ENCODE assay signal across 9 cellular contexts in the genomic region with DNA sequence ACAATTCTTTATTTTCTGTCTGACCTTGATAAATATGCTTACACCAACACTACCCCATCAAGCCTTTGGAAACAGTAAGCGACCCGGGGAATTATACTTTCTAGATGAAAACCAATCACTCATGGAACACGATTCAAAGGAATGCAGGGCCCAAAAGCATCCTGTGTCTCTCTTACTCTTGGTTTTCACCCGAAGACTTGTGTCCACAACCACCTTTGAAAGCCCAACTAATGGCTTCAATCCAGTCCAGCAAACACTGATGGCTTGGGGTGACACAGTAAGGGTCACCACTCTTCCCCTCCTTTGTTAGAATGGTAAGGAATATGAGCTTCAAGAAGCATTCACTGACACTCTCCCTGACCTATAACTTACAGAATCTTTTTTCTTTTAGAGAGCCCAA. TPM values are rescaled to one million over a fixed set of nuclear protein-coding genes. Genes with fewer than 3 reads are reported as not detected.
DNase-seq lines count a peak whose midpoint lies in the region; ATAC-seq and TF ChIP-seq lines count a peak whose summit lies in the region.
"Had no signal": no experiment of that assay in that cellular context is flagged by ENCODE, and none has a peak within 500 bp of the region (broad histone marks: within the 10 kb centered on the region; RNA-seq: fewer than 3 reads in every experiment).

No MANE protein-coding gene starts in this region.

- H3K79me2 ChIP-seq in smooth muscle cell (ENCODE audit: low read depth), result peaks cover 38% of the 10 kb centered on the region

- H3K27ac Mint-ChIP-seq in activated CD4-positive, alpha-beta T cell treated with anti-CD3 and anti-CD28 coated beads for 36 hours, result peak overlapping the region; percentile 87

- H2AFZ ChIP-seq in smooth muscle cell (ENCODE audit: low read depth), result peak overlapping the region; percentile 34

- peaks cover 29% of the 10 kb centered on the region for H3K4me1 Mint-ChIP-seq in activated CD4-positive, alpha-beta T cell treated with anti-CD3 and anti-CD28 coated beads for 36 hours

- intact Hi-C loops in activated CD4-positive, alpha-beta T cell treated with anti-CD3 and anti-CD28 coated beads for 36 hours (cut with DNase I, micrococcal nuclease), result loop anchor here (2.0 to 10.0 kb wide), 5 partner anchors 86 to 1018 kb away; a partner anchor contains a TSS
- intact Hi-C loops in sciatic nerve (cut with DNase I), result no loop called here

- CTCF ChIA-PET in activated CD4-positive, alpha-beta T cell treated with anti-CD3 and anti-CD28 coated beads for 36 hours (lab: Charles Lee), result interaction anchor here (0.9 to 1.1 kb wide), 3 partner anchors 8 to 91 kb away, joined by 3 read pairs; no protein-coding TSS in a partner anchor

- peaks cover 23% of the 10 kb centered on the region for H3K4me1 ChIP-seq in smooth muscle cell (ENCODE audit: low read depth)

- H3K36me3 Mint-ChIP-seq in activated CD4-positive, alpha-beta T cell treated with anti-CD3 and anti-CD28 coated beads for 36 hours (ENCODE audit: low read depth), result peaks cover 15% of the 10 kb centered on the region

- H3K9me3 ChIP-seq in smooth muscle cell (replicated peaks; ENCODE audit: low read depth), result no peaks in the 10 kb centered on the region

- H3K27ac ChIP-seq in VCaP (peak overlapping the region; percentile 98), smooth muscle cell (ENCODE audit: low read depth) (no peak overlapping the region)

- H3K36me3 ChIP-seq in smooth muscle cell (ENCODE audit: low read depth), result no peaks in the 10 kb centered on the region

- TF ChIP-seq CTCF in VCaP (conservative IDR thresholded peaks at IDR 0.05) (no peak), fibroblast of villous mesenchyme (IDR thresholded peaks at IDR 0.05; ENCODE audit: insufficient read depth, low read depth, low read length) (no peak), smooth muscle cell (IDR thresholded peaks at IDR 0.05; ENCODE audit: borderline replicate concordance, insufficient read depth, poor library complexity, severe bottlenecking) (no peak)

- H3K27me3 ChIP-seq in smooth muscle cell (ENCODE audit: low read depth), result no peaks in the 10 kb centered on the region

- H3F3A ChIP-seq in smooth muscle cell (ENCODE audit: low read depth), result no peaks in the 10 kb centered on the region

- no peak for DNase-seq in activated CD4-positive, alpha-beta T cell treated with anti-CD3 and anti-CD28 coated beads for 36 hours
- DNase-seq in activated CD4-positive, alpha-beta T cell treated with anti-CD3 and anti-CD28 coated beads for 1 hour, result no peak
- DNase-seq in fibroblast of villous mesenchyme (ENCODE audit: low read depth) (no peak), smooth muscle cell (lab: John Stamatoyannopoulos, UW; ENCODE audit: unreplicated experiment) (no peak), NOMO-1 treated with dmso at 0.1 percent for 144 hours (lab: John Stamatoyannopoulos, UW; ENCODE audit: unreplicated experiment) (no peak), sciatic nerve (ENCODE audit: low spot score) (no peak), C1 segment of cervical spinal cord (lab: John Stamatoyannopoulos, UW) (no peak)
- DNase-seq: NCI-H345 had no signal

- 75% methylated on average over 4 of the region's 4 CpGs for WGBS in smooth muscle cell (ENCODE audit: low lambda C conversion rate)

- no peaks in the 10 kb centered on the region for H4K20me1 ChIP-seq in smooth muscle cell (ENCODE audit: low read depth)

- H3K27me3 Mint-ChIP-seq in activated CD4-positive, alpha-beta T cell treated with anti-CD3 and anti-CD28 coated beads for 36 hours, result no peaks in the 10 kb centered on the region

- no peak for ATAC-seq in activated CD4-positive, alpha-beta T cell treated with anti-CD3 and anti-CD28 coated beads for 36 hours
- no peak for ATAC-seq in sciatic nerve

- H3K4me2 ChIP-seq in smooth muscle cell, result peak overlapping the region; percentile 91

- POLR2A ChIA-PET in activated CD4-positive, alpha-beta T cell treated with anti-CD3 and anti-CD28 coated beads for 36 hours (lab: Charles Lee), result no interaction called here

- peak overlapping the region; percentile 36 for H3K9ac ChIP-seq in smooth muscle cell (ENCODE audit: low read depth)

- no peaks in the 10 kb centered on the region for H3K9me3 Mint-ChIP-seq in activated CD4-positive, alpha-beta T cell treated with anti-CD3 and anti-CD28 coated beads for 36 hours (ENCODE audit: low read depth)

- H3K4me3 ChIP-seq in fibroblast of villous mesenchyme (ENCODE audit: low read depth, low read length) (peak overlapping the region; percentile 71), smooth muscle cell (peak overlapping the region; percentile 60)

- peak overlapping the region; percentile 84 for H3K4me3 Mint-ChIP-seq in activated CD4-positive, alpha-beta T cell treated with anti-CD3 and anti-CD28 coated beads for 36 hours

RNA-seq across cellular contexts. Expression of a gene that starts 1.6 kb away (rescaled TPM):
- 10 to 100 TPM; 14.4 to 23.7 TPM for total RNA-seq in activated CD4-positive, alpha-beta T cell treated with anti-CD3 and anti-CD28 coated beads for 36 hours
- 14.8 and 23.3 TPM in 2 replicates for total RNA-seq in fibroblast of villous mesenchyme
- 14.5 and 15.0 TPM in 2 replicates for total RNA-seq in smooth muscle cell
- 7.6 and 11.3 TPM in 2 replicates for polyA plus RNA-seq in smooth muscle cell
- total RNA-seq in sciatic nerve, result 24.8 TPM
